In the genomic region with DNA sequence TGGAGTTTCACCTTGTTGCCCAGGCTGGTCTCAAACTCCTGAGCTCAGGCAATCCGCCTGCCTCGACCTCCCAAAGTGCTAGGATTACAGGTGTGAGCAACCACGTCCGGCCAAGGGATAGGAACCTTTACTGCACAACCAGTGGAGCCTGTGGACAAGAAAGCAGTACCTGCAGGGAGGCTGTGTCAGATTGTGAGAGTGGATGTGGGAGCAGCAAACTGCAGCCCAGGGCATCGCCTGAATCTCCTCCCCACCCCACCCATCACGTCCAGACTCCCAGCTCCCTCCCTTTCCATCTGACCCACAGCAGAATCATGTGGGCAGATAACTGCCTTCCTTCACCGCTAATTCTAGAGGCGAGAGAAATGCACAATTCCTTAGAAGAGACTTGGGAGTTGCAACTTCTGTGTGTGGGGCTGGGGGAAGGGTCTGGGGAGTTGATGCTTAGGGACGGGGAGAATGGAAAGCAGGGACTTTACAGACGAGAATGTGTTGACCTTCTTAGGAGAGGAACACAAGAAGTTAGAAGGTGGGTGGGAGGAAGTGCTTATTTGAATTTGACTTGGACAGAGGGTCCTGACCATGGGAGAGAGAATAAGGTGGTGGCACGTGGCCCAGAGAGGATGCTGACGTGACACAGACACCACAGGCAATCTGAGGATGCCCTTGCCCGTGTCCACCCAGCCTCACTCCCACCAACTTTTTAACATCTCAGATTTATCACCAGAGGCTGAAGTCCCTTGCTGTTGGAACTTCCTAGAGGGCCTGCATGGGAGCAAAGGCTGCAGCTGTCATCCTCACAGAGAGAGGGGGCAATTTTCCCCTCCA, we compare ENCODE assay signal across 1 cellular context.
A peak's percentile ranks its signal among the peaks of the same experiment; 100 is the strongest.
TF ChIP-seq lines count a peak whose summit lies in the region.

No MANE protein-coding gene starts in this region.

TF ChIP-seq in K562, 482 proteins besides CTCF, POLR2A, EP300 and RAD21:
- TF ChIP-seq ZBTB1 (CRISPR knock-in tag; IDR thresholded peaks at IDR 0.05; ENCODE audit: borderline replicate concordance, low read depth), result 0 out of 2 replicates have a peak, but pooled peaks have one; percentile 28
- TF ChIP-seq, protein P1, sequence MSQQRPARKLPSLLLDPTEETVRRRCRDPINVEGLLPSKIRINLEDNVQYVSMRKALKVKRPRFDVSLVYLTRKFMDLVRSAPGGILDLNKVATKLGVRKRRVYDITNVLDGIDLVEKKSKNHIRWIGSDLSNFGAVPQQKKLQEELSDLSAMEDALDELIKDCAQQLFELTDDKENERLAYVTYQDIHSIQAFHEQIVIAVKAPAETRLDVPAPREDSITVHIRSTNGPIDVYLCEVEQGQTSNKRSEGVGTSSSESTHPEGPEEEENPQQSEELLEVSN (IDR thresholded peaks at IDR 0.05; ENCODE audit: borderline replicate concordance in 1 of 2, extremely low read depth in 1 of 2, insufficient read depth in 1 of 2, insufficient read length in 1 of 2, low read depth in 1 of 2, low read length in 1 of 2, poor library complexity in 1 of 2, severe bottlenecking in 1 of 2), result no peak
- 0 out of 2 replicates have a peak, but pooled peaks have one; percentile 26 for TF ChIP-seq GTF2E2 (tag; IDR thresholded peaks at IDR 0.05)
- TF ChIP-seq KAT7 (CRISPR knock-in tag; IDR thresholded peaks at IDR 0.05; ENCODE audit: borderline replicate concordance), result 0 out of 2 replicates have a peak, but pooled peaks have one; percentile 49
- TF ChIP-seq ZNF766 (CRISPR knock-in tag; conservative IDR thresholded peaks at IDR 0.05), result 0 out of 2 replicates have a peak, but pooled peaks have one; percentile 7
- TF ChIP-seq ZNF589 (CRISPR knock-in tag; IDR thresholded peaks at IDR 0.05; ENCODE audit: low read depth), result peak; percentile 79
- TF ChIP-seq, protein P2, sequence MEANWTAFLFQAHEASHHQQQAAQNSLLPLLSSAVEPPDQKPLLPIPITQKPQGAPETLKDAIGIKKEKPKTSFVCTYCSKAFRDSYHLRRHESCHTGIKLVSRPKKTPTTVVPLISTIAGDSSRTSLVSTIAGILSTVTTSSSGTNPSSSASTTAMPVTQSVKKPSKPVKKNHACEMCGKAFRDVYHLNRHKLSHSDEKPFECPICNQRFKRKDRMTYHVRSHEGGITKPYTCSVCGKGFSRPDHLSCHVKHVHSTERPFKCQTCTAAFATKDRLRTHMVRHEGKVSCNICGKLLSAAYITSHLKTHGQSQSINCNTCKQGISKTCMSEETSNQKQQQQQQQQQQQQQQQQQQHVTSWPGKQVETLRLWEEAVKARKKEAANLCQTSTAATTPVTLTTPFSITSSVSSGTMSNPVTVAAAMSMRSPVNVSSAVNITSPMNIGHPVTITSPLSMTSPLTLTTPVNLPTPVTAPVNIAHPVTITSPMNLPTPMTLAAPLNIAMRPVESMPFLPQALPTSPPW (CRISPR knock-in tag; IDR thresholded peaks at IDR 0.05), result peak; percentile 47; the same call in 1 of the 2 replicates
- TF ChIP-seq, protein P3, sequence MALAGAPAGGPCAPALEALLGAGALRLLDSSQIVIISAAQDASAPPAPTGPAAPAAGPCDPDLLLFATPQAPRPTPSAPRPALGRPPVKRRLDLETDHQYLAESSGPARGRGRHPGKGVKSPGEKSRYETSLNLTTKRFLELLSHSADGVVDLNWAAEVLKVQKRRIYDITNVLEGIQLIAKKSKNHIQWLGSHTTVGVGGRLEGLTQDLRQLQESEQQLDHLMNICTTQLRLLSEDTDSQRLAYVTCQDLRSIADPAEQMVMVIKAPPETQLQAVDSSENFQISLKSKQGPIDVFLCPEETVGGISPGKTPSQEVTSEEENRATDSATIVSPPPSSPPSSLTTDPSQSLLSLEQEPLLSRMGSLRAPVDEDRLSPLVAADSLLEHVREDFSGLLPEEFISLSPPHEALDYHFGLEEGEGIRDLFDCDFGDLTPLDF (CRISPR knock-in tag; IDR thresholded peaks at IDR 0.05), result no peak
- TF ChIP-seq, protein P4, sequence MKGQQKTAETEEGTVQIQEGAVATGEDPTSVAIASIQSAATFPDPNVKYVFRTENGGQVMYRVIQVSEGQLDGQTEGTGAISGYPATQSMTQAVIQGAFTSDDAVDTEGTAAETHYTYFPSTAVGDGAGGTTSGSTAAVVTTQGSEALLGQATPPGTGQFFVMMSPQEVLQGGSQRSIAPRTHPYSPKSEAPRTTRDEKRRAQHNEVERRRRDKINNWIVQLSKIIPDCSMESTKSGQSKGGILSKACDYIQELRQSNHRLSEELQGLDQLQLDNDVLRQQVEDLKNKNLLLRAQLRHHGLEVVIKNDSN (CRISPR knock-in tag; IDR thresholded peaks at IDR 0.05), result peak; percentile 45; the same call in 1 of the 2 replicates
- TF ChIP-seq, protein P5, sequence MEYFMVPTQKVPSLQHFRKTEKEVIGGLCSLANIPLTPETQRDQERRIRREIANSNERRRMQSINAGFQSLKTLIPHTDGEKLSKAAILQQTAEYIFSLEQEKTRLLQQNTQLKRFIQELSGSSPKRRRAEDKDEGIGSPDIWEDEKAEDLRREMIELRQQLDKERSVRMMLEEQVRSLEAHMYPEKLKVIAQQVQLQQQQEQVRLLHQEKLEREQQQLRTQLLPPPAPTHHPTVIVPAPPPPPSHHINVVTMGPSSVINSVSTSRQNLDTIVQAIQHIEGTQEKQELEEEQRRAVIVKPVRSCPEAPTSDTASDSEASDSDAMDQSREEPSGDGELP (CRISPR knock-in tag; IDR thresholded peaks at IDR 0.05; ENCODE audit: borderline replicate concordance), result peak; percentile 14; the same call in 1 of the 2 replicates
- no peak for TF ChIP-seq GABPA (tag; conservative IDR thresholded peaks at IDR 0.05; ENCODE audit: low read depth)
- TF ChIP-seq, protein P6, sequence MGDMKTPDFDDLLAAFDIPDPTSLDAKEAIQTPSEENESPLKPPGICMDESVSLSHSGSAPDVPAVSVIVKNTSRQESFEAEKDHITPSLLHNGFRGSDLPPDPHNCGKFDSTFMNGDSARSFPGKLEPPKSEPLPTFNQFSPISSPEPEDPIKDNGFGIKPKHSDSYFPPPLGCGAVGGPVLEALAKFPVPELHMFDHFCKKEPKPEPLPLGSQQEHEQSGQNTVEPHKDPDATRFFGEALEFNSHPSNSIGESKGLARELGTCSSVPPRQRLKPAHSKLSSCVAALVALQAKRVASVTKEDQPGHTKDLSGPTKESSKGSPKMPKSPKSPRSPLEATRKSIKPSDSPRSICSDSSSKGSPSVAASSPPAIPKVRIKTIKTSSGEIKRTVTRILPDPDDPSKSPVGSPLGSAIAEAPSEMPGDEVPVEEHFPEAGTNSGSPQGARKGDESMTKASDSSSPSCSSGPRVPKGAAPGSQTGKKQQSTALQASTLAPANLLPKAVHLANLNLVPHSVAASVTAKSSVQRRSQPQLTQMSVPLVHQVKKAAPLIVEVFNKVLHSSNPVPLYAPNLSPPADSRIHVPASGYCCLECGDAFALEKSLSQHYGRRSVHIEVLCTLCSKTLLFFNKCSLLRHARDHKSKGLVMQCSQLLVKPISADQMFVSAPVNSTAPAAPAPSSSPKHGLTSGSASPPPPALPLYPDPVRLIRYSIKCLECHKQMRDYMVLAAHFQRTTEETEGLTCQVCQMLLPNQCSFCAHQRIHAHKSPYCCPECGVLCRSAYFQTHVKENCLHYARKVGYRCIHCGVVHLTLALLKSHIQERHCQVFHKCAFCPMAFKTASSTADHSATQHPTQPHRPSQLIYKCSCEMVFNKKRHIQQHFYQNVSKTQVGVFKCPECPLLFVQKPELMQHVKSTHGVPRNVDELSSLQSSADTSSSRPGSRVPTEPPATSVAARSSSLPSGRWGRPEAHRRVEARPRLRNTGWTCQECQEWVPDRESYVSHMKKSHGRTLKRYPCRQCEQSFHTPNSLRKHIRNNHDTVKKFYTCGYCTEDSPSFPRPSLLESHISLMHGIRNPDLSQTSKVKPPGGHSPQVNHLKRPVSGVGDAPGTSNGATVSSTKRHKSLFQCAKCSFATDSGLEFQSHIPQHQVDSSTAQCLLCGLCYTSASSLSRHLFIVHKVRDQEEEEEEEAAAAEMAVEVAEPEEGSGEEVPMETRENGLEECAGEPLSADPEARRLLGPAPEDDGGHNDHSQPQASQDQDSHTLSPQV (IDR thresholded peaks at IDR 0.05), result 0 out of 2 replicates have a peak, but pooled peaks have one; percentile 10
- TF ChIP-seq GABPB1 (CRISPR knock-in tag; IDR thresholded peaks at IDR 0.05), result peak; percentile 58; the same call in 1 of the 2 replicates
